2 cellular contexts compared by ENCODE assay signal in the genomic region with DNA sequence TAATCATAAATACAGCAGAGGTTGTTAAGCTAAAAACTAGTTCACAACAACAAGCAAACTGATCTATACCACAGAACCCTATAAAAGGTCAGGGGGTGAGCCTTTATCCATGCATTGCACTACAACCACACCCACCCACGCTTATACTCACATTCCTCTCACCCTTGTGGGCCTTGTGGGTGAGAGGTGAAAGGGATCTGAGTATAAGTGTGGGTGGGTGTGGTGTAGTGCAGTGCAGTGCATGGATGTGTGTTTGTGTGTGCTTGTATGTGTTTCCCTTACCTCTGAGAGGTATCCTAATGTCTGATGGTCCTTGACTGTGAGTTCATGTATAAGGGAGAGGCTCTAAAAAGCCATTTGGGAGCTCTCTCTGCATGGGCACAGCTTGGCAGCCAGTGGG.
TF ChIP-seq lines count a peak whose summit lies in the region.

No MANE protein-coding gene starts in this region.

TF ChIP-seq in GM12878, 131 proteins besides CTCF, POLR2A, EP300 and RAD21 (continues in another document):
- TF ChIP-seq BHLHE40 (IDR thresholded peaks at IDR 0.05; ENCODE audit: borderline replicate concordance in 1 of 2, low read depth in 2 of 2, low read length in 1 of 2) (peak; percentile 63 to 82; a peak in 3 of 4 replicates), PAX5 (IDR thresholded peaks at IDR 0.05; ENCODE audit: borderline replicate concordance, low read depth, low read length) (0 out of 2 replicates have a peak, but pooled peaks have one; percentile 42), BACH1 (IDR thresholded peaks at IDR 0.05; ENCODE audit: borderline replicate concordance) (peak; percentile 21; the same call in 1 of the 2 replicates), TCF7 (IDR thresholded peaks at IDR 0.05; ENCODE audit: borderline replicate concordance) (no peak), IKZF2 (IDR thresholded peaks at IDR 0.05) (peak; percentile 74 to 80; a peak in 3 of 4 replicates), MLLT1 (IDR thresholded peaks at IDR 0.05) (peak; percentile 39; the same call in 1 of the 2 replicates), MTA2 (IDR thresholded peaks at IDR 0.05; ENCODE audit: low read depth) (peak; percentile 73), USF2 (IDR thresholded peaks at IDR 0.05; ENCODE audit: borderline replicate concordance, low read depth, low read length) (no peak), CBFB (IDR thresholded peaks at IDR 0.05; ENCODE audit: low read depth) (no peak), SIN3A (IDR thresholded peaks at IDR 0.05; ENCODE audit: low read depth, low read length) (no peak), NR2F1 (conservative IDR thresholded peaks at IDR 0.05) (peak; percentile 98), DPF2 (IDR thresholded peaks at IDR 0.05) (peak; percentile 91), KAT2A (conservative IDR thresholded peaks at IDR 0.05; ENCODE audit: control insufficient read depth, low read depth, low read length) (no peak), NBN (IDR thresholded peaks at IDR 0.05) (no peak), CHD4 (IDR thresholded peaks at IDR 0.05) (no peak), SIX5 (IDR thresholded peaks at IDR 0.05; ENCODE audit: low read depth, low read length, severe bottlenecking) (no peak), WRNIP1 (IDR thresholded peaks at IDR 0.05; ENCODE audit: borderline replicate concordance, low read depth, low read length) (no peak), SREBF1 (IDR thresholded peaks at IDR 0.05; ENCODE audit: low read length) (no peak), STAT3 (IDR thresholded peaks at IDR 0.05; ENCODE audit: low read depth, low read length) (no peak), BRCA1 (IDR thresholded peaks at IDR 0.05; ENCODE audit: low read depth, low read length) (no peak), SPI1 (IDR thresholded peaks at IDR 0.05; ENCODE audit: borderline replicate concordance, insufficient read depth, low read depth, low read length) (peak; percentile 42; the same call in 1 of the 2 replicates), MEF2B (IDR thresholded peaks at IDR 0.05; ENCODE audit: partially characterized antibody, poor library complexity, severe bottlenecking) (peak; percentile 48), RB1 (IDR thresholded peaks at IDR 0.05; ENCODE audit: borderline replicate concordance) (no peak), POLR2AphosphoS2 (IDR thresholded peaks at IDR 0.05; ENCODE audit: low read depth, low read length) (no peak), RUNX3 (IDR thresholded peaks at IDR 0.05; ENCODE audit: low read length) (peak; percentile 47), MYB (IDR thresholded peaks at IDR 0.05; ENCODE audit: borderline replicate concordance, low read depth, low read length) (no peak), SMC3 (IDR thresholded peaks at IDR 0.05; ENCODE audit: borderline replicate concordance, low read length) (no peak), ATF7 (IDR thresholded peaks at IDR 0.05; ENCODE audit: low read depth) (0 out of 2 replicates have a peak, but pooled peaks have one; percentile 27), NR2C1 (IDR thresholded peaks at IDR 0.05) (peak; percentile 26; the same call in 1 of the 2 replicates), IRF4 (IDR thresholded peaks at IDR 0.05; ENCODE audit: low read depth, low read length) (no peak)
- TF ChIP-seq, protein P1, sequence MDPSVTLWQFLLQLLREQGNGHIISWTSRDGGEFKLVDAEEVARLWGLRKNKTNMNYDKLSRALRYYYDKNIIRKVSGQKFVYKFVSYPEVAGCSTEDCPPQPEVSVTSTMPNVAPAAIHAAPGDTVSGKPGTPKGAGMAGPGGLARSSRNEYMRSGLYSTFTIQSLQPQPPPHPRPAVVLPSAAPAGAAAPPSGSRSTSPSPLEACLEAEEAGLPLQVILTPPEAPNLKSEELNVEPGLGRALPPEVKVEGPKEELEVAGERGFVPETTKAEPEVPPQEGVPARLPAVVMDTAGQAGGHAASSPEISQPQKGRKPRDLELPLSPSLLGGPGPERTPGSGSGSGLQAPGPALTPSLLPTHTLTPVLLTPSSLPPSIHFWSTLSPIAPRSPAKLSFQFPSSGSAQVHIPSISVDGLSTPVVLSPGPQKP (IDR thresholded peaks at IDR 0.05; ENCODE audit: low read depth, low read length), result no peak

TF ChIP-seq in HEK293T, 16 proteins besides CTCF, POLR2A, EP300 and RAD21:
- TF ChIP-seq BHLHE40 (IDR thresholded peaks at IDR 0.05; ENCODE audit: borderline replicate concordance), result no peak
- no peak for TF ChIP-seq FOXA1 (IDR thresholded peaks at IDR 0.05)
- no peak for TF ChIP-seq FOXM1 (IDR thresholded peaks at IDR 0.05; ENCODE audit: borderline replicate concordance)
- TF ChIP-seq ZNF384 (IDR thresholded peaks at IDR 0.05), result no peak
- no peak for TF ChIP-seq NFRKB (IDR thresholded peaks at IDR 0.05)
- TF ChIP-seq HDGF (IDR thresholded peaks at IDR 0.05; ENCODE audit: borderline replicate concordance), result no peak
- no peak for TF ChIP-seq TARDBP (IDR thresholded peaks at IDR 0.05)
- no peak for TF ChIP-seq PKNOX1 (IDR thresholded peaks at IDR 0.05)
- no peak for TF ChIP-seq ELF4 (IDR thresholded peaks at IDR 0.05)
- no peak for TF ChIP-seq SUZ12 (IDR thresholded peaks at IDR 0.05)
- TF ChIP-seq ARNT (IDR thresholded peaks at IDR 0.05), result no peak
- TF ChIP-seq SP1 (IDR thresholded peaks at IDR 0.05), result no peak
- TF ChIP-seq L3MBTL2 (conservative IDR thresholded peaks at IDR 0.05), result no peak
- TF ChIP-seq CTBP1 (IDR thresholded peaks at IDR 0.05; ENCODE audit: borderline replicate concordance), result no peak
- TF ChIP-seq FOXK2 (IDR thresholded peaks at IDR 0.05), result no peak
- TF ChIP-seq LEF1 (IDR thresholded peaks at IDR 0.05; ENCODE audit: borderline replicate concordance), result no peak
